Comparison of ENCODE assay signal across 9 cellular contexts in genomic region chr7:4479367-4480039, GRCh38.
DNase-seq lines count a peak whose midpoint lies in the region; ATAC-seq and TF ChIP-seq lines count a peak whose summit lies in the region.
"Had no signal": no experiment of that assay in that cellular context is flagged by ENCODE, and none has a peak within 500 bp of the region (broad histone marks: within the 10 kb centered on the region; RNA-seq: fewer than 3 reads in every experiment).

No MANE protein-coding gene starts in this region.

- H3K27ac Mint-ChIP-seq in stimulated activated effector memory CD8-positive, alpha-beta T cell treated with anti-CD3 and anti-CD28 coated beads, Interleukin-12 subunit alpha, Interleukin-12 subunit beta, amount 100 ng/mL, for 72 hours: no peak overlapping the region

- TF ChIP-seq RAD21 in SK-N-SH (IDR thresholded peaks at IDR 0.05; ENCODE audit: low read length): peak; percentile 80

- H3K4me1 Mint-ChIP-seq in stimulated activated effector memory CD8-positive, alpha-beta T cell treated with anti-CD3 and anti-CD28 coated beads, Interleukin-12 subunit alpha, Interleukin-12 subunit beta, amount 100 ng/mL, for 72 hours: no peaks in the 10 kb centered on the region

- peak overlapping the region in 1 of 2 experiments; percentile 33; a peak in 1 of 4 replicates for H3K4me3 ChIP-seq in SK-N-SH (ENCODE audit: low read depth in 2 of 2, low read length in 1 of 2)
- H3K4me3 ChIP-seq in MM.1S (ENCODE audit: low read length): no peak overlapping the region
- no peak overlapping the region for H3K4me3 ChIP-seq in fibroblast of lung (replicated peaks in 1 of 4; ENCODE audit: control extremely low read depth in 1 of 4, insufficient read depth in 1 of 4, low read depth in 3 of 4, low read length in 4 of 4)
- H3K4me3 ChIP-seq: BLaER1 had no signal

- H3K9me3 Mint-ChIP-seq in stimulated activated effector memory CD8-positive, alpha-beta T cell treated with anti-CD3 and anti-CD28 coated beads, Interleukin-12 subunit alpha, Interleukin-12 subunit beta, amount 100 ng/mL, for 72 hours: peaks cover 13% of the 10 kb centered on the region

- no peak overlapping the region for H3K4me2 ChIP-seq in SK-N-SH
- no peak overlapping the region for H3K4me2 ChIP-seq in MM.1S (ENCODE audit: low read depth, low read length)
- no peak overlapping the region for H3K4me2 ChIP-seq in fibroblast of lung (ENCODE audit: extremely low read depth, insufficient read depth, low read length)
- H3K4me2 ChIP-seq: BLaER1 had no signal

- no peaks in the 10 kb centered on the region for H3K9me2 ChIP-seq in SK-N-SH
- H3K9me2 ChIP-seq in MM.1S (replicated peaks; ENCODE audit: insufficient read depth, low read length): no peaks in the 10 kb centered on the region

- DNase-seq in SK-N-SH (peak; percentile 80), MM.1S (peak; percentile 50), RPMI8226 (peak; percentile 69), fibroblast of lung (ENCODE audit: low read depth in 2 of 2) (peak; percentile 44 to 66), putamen (ENCODE audit: low spot score) (peak; percentile 4)
- no peak for DNase-seq in stimulated activated effector memory CD8-positive, alpha-beta T cell treated with anti-CD3 and anti-CD28 coated beads, Interleukin-12 subunit alpha, Interleukin-12 subunit beta, amount 100 ng/mL, for 72 hours (ENCODE audit: low spot score in 2 of 2)

- peak; percentile 44 for TF ChIP-seq CTCF in SK-N-SH (IDR thresholded peaks at IDR 0.05)
- peak; percentile 42 for TF ChIP-seq CTCF in MM.1S (IDR thresholded peaks at IDR 0.05; ENCODE audit: low read length)
- TF ChIP-seq CTCF in fibroblast of lung (conservative IDR thresholded peaks at IDR 0.05 in 1 of 2, IDR thresholded peaks at IDR 0.05 in 1 of 2; ENCODE audit: low read depth in 1 of 2, low read length in 2 of 2): peak in 1 of 2 donors; percentile 46

- H3K27me3 ChIP-seq in SK-N-SH (ENCODE audit: insufficient read depth) (no peaks in the 10 kb centered on the region), MM.1S (replicated peaks; ENCODE audit: insufficient read depth, low read length) (0 out of 2 replicates have a peak, but pooled peaks cover 6% of the 10 kb centered on the region), fibroblast of lung (ENCODE audit: control insufficient read depth, insufficient read depth, low read length) (no peaks in the 10 kb centered on the region)
- H3K27me3 ChIP-seq: BLaER1 had no signal

- WGBS in SK-N-SH (ENCODE audit: low lambda C conversion rate): 42% methylated on average over 12 of the region's 12 CpGs

- CTCF ChIA-PET in SK-N-SH (lab: Yijun Ruan, JAX): interaction anchor here (0.6 to 1.9 kb wide), 23 partner anchors 10 to 1614 kb away, joined by 3 to 9 read pairs (median 4); partner anchors contain the start of gene SDK1

- H3K36me3 ChIP-seq in SK-N-SH (replicated peaks in 1 of 2; ENCODE audit: control insufficient read depth in 1 of 2, insufficient read depth in 2 of 2, low read length in 1 of 2) (no peaks in the 10 kb centered on the region), MM.1S (replicated peaks; ENCODE audit: insufficient read depth, low read length) (no peaks in the 10 kb centered on the region), fibroblast of lung (ENCODE audit: control insufficient read depth, insufficient read depth, low read length) (no peaks in the 10 kb centered on the region)
- H3K36me3 ChIP-seq: BLaER1 had no signal

- peaks cover 4% of the 10 kb centered on the region; the same call in 1 of the 2 replicates for H3K9me3 ChIP-seq in SK-N-SH
- H3K9me3 ChIP-seq in MM.1S (replicated peaks; ENCODE audit: insufficient read depth, low read length): no peaks in the 10 kb centered on the region
- H3K9me3 ChIP-seq in fibroblast of lung (ENCODE audit: control insufficient read depth, insufficient read depth, low read depth, low read length): no peaks in the 10 kb centered on the region

- ATAC-seq in SK-N-SH treated with all-trans-retinoic acid at 6 μM for 48 hours (no peak), GM21360 (IDR thresholded peaks at IDR 0.05; ENCODE audit: unreplicated experiment) (no peak)
- ATAC-seq in stimulated activated effector memory CD8-positive, alpha-beta T cell treated with anti-CD3 and anti-CD28 coated beads, Interleukin-12 subunit alpha, Interleukin-12 subunit beta, amount 100 ng/mL, for 72 hours: no peak

- no peak for TF ChIP-seq EP300 in SK-N-SH (IDR thresholded peaks at IDR 0.05; ENCODE audit: borderline replicate concordance in 1 of 2, low read depth in 1 of 2, low read length in 1 of 2)

- no peaks in the 10 kb centered on the region for H4K20me1 ChIP-seq in SK-N-SH (ENCODE audit: insufficient read depth)
- no peaks in the 10 kb centered on the region for H4K20me1 ChIP-seq in MM.1S (ENCODE audit: insufficient read depth, low read length)
- no peaks in the 10 kb centered on the region for H4K20me1 ChIP-seq in fibroblast of lung (ENCODE audit: control insufficient read depth, extremely low read depth, insufficient read depth, low read length)
- H4K20me1 ChIP-seq: BLaER1 had no signal

- POLR2A ChIA-PET in SK-N-SH (lab: Yijun Ruan, JAX): interaction anchor here (1.0 kb wide), 1 partner anchor 334 kb away, joined by 4 read pairs; no protein-coding TSS in a partner anchor

- no peaks in the 10 kb centered on the region for H3K36me3 Mint-ChIP-seq in stimulated activated effector memory CD8-positive, alpha-beta T cell treated with anti-CD3 and anti-CD28 coated beads, Interleukin-12 subunit alpha, Interleukin-12 subunit beta, amount 100 ng/mL, for 72 hours

- H3K4me1 ChIP-seq in SK-N-SH (ENCODE audit: control insufficient read depth in 1 of 2, insufficient read depth in 2 of 2, low read depth in 1 of 2, low read length in 1 of 2) (no peaks in the 10 kb centered on the region), MM.1S (ENCODE audit: low read length) (no peaks in the 10 kb centered on the region), fibroblast of lung (ENCODE audit: control insufficient read depth, extremely low read depth, insufficient read depth, low read length) (no peaks in the 10 kb centered on the region)
- H3K4me1 ChIP-seq: BLaER1 had no signal

- H2AFZ ChIP-seq in SK-N-SH (ENCODE audit: low read depth) (no peak overlapping the region), MM.1S (ENCODE audit: low read length) (no peak overlapping the region), fibroblast of lung (ENCODE audit: low read length) (no peak overlapping the region)

- H3K27ac ChIP-seq in SK-N-SH (ENCODE audit: low read depth in 2 of 2, low read length in 1 of 2) (no peak overlapping the region), MM.1S (ENCODE audit: low read length) (no peak overlapping the region), fibroblast of lung (ENCODE audit: insufficient read depth, low read length) (no peak overlapping the region)
- H3K27ac ChIP-seq: BLaER1 had no signal

- H3K4me3 Mint-ChIP-seq in stimulated activated effector memory CD8-positive, alpha-beta T cell treated with anti-CD3 and anti-CD28 coated beads, Interleukin-12 subunit alpha, Interleukin-12 subunit beta, amount 100 ng/mL, for 72 hours: no peak overlapping the region

- H3F3A ChIP-seq in SK-N-SH (replicated peaks; ENCODE audit: insufficient read depth) (no peaks in the 10 kb centered on the region), MM.1S (ENCODE audit: insufficient read depth, low read length) (no peaks in the 10 kb centered on the region)

- H3K9ac ChIP-seq in SK-N-SH (no peak overlapping the region), MM.1S (ENCODE audit: low read length) (no peak overlapping the region), fibroblast of lung (ENCODE audit: insufficient read depth, low read length) (no peak overlapping the region)
- H3K9ac ChIP-seq: BLaER1 had no signal

- no peaks in the 10 kb centered on the region for H3K79me2 ChIP-seq in SK-N-SH (ENCODE audit: insufficient read depth)
- H3K79me2 ChIP-seq in MM.1S (ENCODE audit: low read length): no peaks in the 10 kb centered on the region
- H3K79me2 ChIP-seq in fibroblast of lung (ENCODE audit: control insufficient read depth, insufficient read depth, low read length): no peaks in the 10 kb centered on the region

TF ChIP-seq in SK-N-SH, 30 proteins besides CTCF, POLR2A, EP300 and RAD21:
- no peak for TF ChIP-seq GATA2 (CRISPR knock-in tag; IDR thresholded peaks at IDR 0.05)
- TF ChIP-seq SMC3 (IDR thresholded peaks at IDR 0.05; ENCODE audit: low read depth, low read length): peak; percentile 54

TF ChIP-seq in SK-N-SH treated with all-trans-retinoic acid at 6 μM for 48 hours, 23 proteins besides CTCF, POLR2A, EP300 and RAD21 (continues in another document):
- TF ChIP-seq, protein P1, sequence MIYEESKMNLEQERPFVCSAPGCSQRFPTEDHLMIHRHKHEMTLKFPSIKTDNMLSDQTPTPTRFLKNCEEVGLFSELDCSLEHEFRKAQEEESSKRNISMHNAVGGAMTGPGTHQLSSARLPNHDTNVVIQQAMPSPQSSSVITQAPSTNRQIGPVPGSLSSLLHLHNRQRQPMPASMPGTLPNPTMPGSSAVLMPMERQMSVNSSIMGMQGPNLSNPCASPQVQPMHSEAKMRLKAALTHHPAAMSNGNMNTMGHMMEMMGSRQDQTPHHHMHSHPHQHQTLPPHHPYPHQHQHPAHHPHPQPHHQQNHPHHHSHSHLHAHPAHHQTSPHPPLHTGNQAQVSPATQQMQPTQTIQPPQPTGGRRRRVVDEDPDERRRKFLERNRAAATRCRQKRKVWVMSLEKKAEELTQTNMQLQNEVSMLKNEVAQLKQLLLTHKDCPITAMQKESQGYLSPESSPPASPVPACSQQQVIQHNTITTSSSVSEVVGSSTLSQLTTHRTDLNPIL (CRISPR knock-in tag; IDR thresholded peaks at IDR 0.05; ENCODE audit: low read depth): no peak
- TF ChIP-seq TCF4 (CRISPR knock-in tag; IDR thresholded peaks at IDR 0.05; ENCODE audit: borderline replicate concordance) (no peak), GLIS3 (CRISPR knock-in tag; IDR thresholded peaks at IDR 0.05) (no peak), ZNF8 (CRISPR knock-in tag; IDR thresholded peaks at IDR 0.05) (no peak), SNAI2 (CRISPR knock-in tag; IDR thresholded peaks at IDR 0.05) (no peak), ZFP30 (CRISPR knock-in tag; IDR thresholded peaks at IDR 0.05) (no peak), ESRRG (CRISPR knock-in tag; IDR thresholded peaks at IDR 0.05) (no peak), ZNF565 (CRISPR knock-in tag; conservative IDR thresholded peaks at IDR 0.05; ENCODE audit: low read depth) (no peak), TOX (CRISPR knock-in tag; IDR thresholded peaks at IDR 0.05; ENCODE audit: borderline replicate concordance) (no peak), ISL1 (CRISPR knock-in tag; IDR thresholded peaks at IDR 0.05) (no peak), ARNTL (CRISPR knock-in tag; IDR thresholded peaks at IDR 0.05; ENCODE audit: borderline replicate concordance, low read depth) (no peak), BACH2 (CRISPR knock-in tag; IDR thresholded peaks at IDR 0.05; ENCODE audit: borderline replicate concordance) (no peak)

Comparison
In these comparisons a context has a peak if more than half of its experiments do, and no peak if none do; other contexts are left out.
1. DNase-seq: peak in SK-N-SH (single experiment), MM.1S (single experiment), RPMI8226 (single experiment), fibroblast of lung (2 of 2) and putamen (single experiment); none in stimulated activated effector memory CD8-positive, alpha-beta T cell treated with anti-CD3 and anti-CD28 coated beads, Interleukin-12 subunit alpha, Interleukin-12 subunit beta, amount 100 ng/mL, for 72 hours (0 of 2).